Comparison of ENCODE assay signal across 17 cellular contexts in genomic region chrX:149721241-149721640, GRCh38. TPM values are rescaled to one million over a fixed set of nuclear protein-coding genes. Genes with fewer than 3 reads are reported as not detected.
"Had no signal": no experiment of that assay in that cellular context is flagged by ENCODE, and none has a peak within 500 bp of the region (broad histone marks: within the 10 kb centered on the region; RNA-seq: fewer than 3 reads in every experiment).

No MANE protein-coding gene starts in this region.

RNA-seq across cellular contexts. Expression of gene MAGEA11, which starts 9.4 kb away (rescaled TPM):
- total RNA-seq: naive thymus-derived CD4-positive, alpha-beta T cell; natural killer cell; occipital lobe; osteoblast; ovary; progenitor cell of endocrine pancreas; psoas muscle; renal cortical epithelial cell; right cardiac atrium; right lobe of liver; stomach; subcutaneous adipose tissue; temporal lobe; thoracic aorta; upper lobe of left lung; vagina had no signal
- polyA plus RNA-seq: naive thymus-derived CD4-positive, alpha-beta T cell; neural cell; ovary; psoas muscle; right cardiac atrium; stomach had no signal

RNA-seq across cellular contexts. Expression of gene HSFX1, which starts 52.6 kb away (rescaled TPM):
- polyA plus RNA-seq: stomach had no signal
